30 cellular contexts compared by ENCODE assay signal in the genomic region with DNA sequence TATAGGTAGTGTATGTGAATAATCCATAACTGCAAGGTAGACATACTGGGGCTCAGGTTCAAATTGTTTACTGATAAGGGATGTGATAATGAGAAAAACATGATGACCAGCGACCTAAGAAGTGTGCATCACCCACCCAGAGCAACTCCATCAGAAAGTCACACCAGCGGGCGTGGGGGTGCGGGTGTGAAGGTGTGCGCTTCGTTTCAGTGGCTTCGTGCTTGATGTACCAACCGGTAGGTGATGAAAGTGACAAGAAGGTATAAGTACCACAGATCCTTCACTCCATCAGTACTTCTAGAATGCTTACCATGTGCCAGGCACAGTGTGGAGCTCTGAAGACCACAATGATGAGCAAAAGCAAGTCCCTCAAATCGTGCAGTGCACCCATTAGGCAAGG. TPM values are rescaled to one million over a fixed set of nuclear protein-coding genes. Genes with fewer than 3 reads are reported as not detected.
DNase-seq lines count a peak whose midpoint lies in the region; ATAC-seq and TF ChIP-seq lines count a peak whose summit lies in the region.
"Had no signal": no experiment of that assay in that cellular context is flagged by ENCODE, and none has a peak within 500 bp of the region (broad histone marks: within the 10 kb centered on the region; RNA-seq: fewer than 3 reads in every experiment).

No MANE protein-coding gene starts in this region.

- POLR2A ChIA-PET in MCF 10A (lab: Yijun Ruan, JAX), result no interaction called here

- H3K27me3 Mint-ChIP-seq in MCF 10A (ENCODE audit: insufficient read depth, unreplicated experiment) (no peaks in the 10 kb centered on the region), T-helper 17 cell (no peaks in the 10 kb centered on the region)
- no peaks in the 10 kb centered on the region for H3K27me3 Mint-ChIP-seq in activated naive CD4-positive, alpha-beta T cell treated with anti-CD3 and anti-CD28 coated beads for 36 hours (ENCODE audit: low read depth)
- H3K27me3 Mint-ChIP-seq: activated naive CD4-positive, alpha-beta T cell treated with anti-CD3 and anti-CD28 coated beads, Interleukin-2, amount 10 ng/mL, durations not matched to agents 7 days and 5 days; stimulated activated naive B cell treated with anti-CD40 and anti-IgM and Interleukin-4, amounts not matched to agents 10 μg/mL and 1 μg/mL and 100 μg/mL, for 72 hours had no signal

- H3K27ac ChIP-seq in breast epithelium, result no peak overlapping the region
- H3K27ac ChIP-seq: epithelial cell of prostate, left lung, PC-9, psoas muscle, suprapubic skin, upper lobe of right lung had no signal

- H3K9me3 Mint-ChIP-seq in MCF 10A (ENCODE audit: unreplicated experiment), result no peaks in the 10 kb centered on the region
- H3K9me3 Mint-ChIP-seq in stimulated activated effector memory CD8-positive, alpha-beta T cell treated with anti-CD3 and anti-CD28 coated beads, Interleukin-12 subunit alpha, Interleukin-12 subunit beta, amount 100 ng/mL, for 72 hours, result no peaks in the 10 kb centered on the region
- H3K9me3 Mint-ChIP-seq in activated naive CD4-positive, alpha-beta T cell treated with anti-CD3 and anti-CD28 coated beads for 36 hours, result no peaks in the 10 kb centered on the region
- H3K9me3 Mint-ChIP-seq: activated naive CD4-positive, alpha-beta T cell treated with anti-CD3 and anti-CD28 coated beads, Interleukin-2, amount 10 ng/mL, durations not matched to agents 7 days and 5 days; stimulated activated naive B cell treated with anti-CD40 and anti-IgM and Interleukin-4, amounts not matched to agents 10 μg/mL and 1 μg/mL and 100 μg/mL, for 72 hours had no signal

- no peak for TF ChIP-seq POLR2A in breast epithelium (IDR thresholded peaks at IDR 0.05)

- peaks cover 0 to 6% of the 10 kb centered on the region in 2 donors for H3K4me1 ChIP-seq in breast epithelium

- no peaks in the 10 kb centered on the region for H3K27me3 ChIP-seq in breast epithelium
- H3K27me3 ChIP-seq: left lung, suprapubic skin, upper lobe of right lung had no signal

- H3K4me3 Mint-ChIP-seq in MCF 10A (ENCODE audit: unreplicated experiment) (no peak overlapping the region), T-helper 17 cell (no peak overlapping the region)
- no peak overlapping the region for H3K4me3 Mint-ChIP-seq in stimulated activated effector memory CD8-positive, alpha-beta T cell treated with anti-CD3 and anti-CD28 coated beads, Interleukin-12 subunit alpha, Interleukin-12 subunit beta, amount 100 ng/mL, for 72 hours
- no peak overlapping the region for H3K4me3 Mint-ChIP-seq in activated naive CD4-positive, alpha-beta T cell treated with anti-CD3 and anti-CD28 coated beads for 36 hours
- H3K4me3 Mint-ChIP-seq: activated naive CD4-positive, alpha-beta T cell treated with anti-CD3 and anti-CD28 coated beads, Interleukin-2, amount 10 ng/mL, durations not matched to agents 7 days and 5 days; stimulated activated naive B cell treated with anti-CD40 and anti-IgM and Interleukin-4, amounts not matched to agents 10 μg/mL and 1 μg/mL and 100 μg/mL, for 72 hours had no signal

- TF ChIP-seq CTCF in MCF 10A (IDR thresholded peaks at IDR 0.05; ENCODE audit: unreplicated experiment) (no peak), breast epithelium (IDR thresholded peaks at IDR 0.05) (no peak)

- no peaks in the 10 kb centered on the region for H3K9me3 ChIP-seq in breast epithelium
- H3K9me3 ChIP-seq in T-helper 17 cell (ENCODE audit: control insufficient read depth, low read length, poor library complexity, severe bottlenecking), result no peaks in the 10 kb centered on the region
- H3K9me3 ChIP-seq: HAP-1, left lung, psoas muscle, SK-N-SH, suprapubic skin, upper lobe of right lung had no signal

- H3K4me1 Mint-ChIP-seq in MCF 10A (ENCODE audit: insufficient read depth, unreplicated experiment), result peaks cover 55% of the 10 kb centered on the region
- peaks cover 56% of the 10 kb centered on the region for H3K4me1 Mint-ChIP-seq in T-helper 17 cell
- H3K4me1 Mint-ChIP-seq in stimulated activated effector memory CD8-positive, alpha-beta T cell treated with anti-CD3 and anti-CD28 coated beads, Interleukin-12 subunit alpha, Interleukin-12 subunit beta, amount 100 ng/mL, for 72 hours, result peaks cover 81% of the 10 kb centered on the region
- H3K4me1 Mint-ChIP-seq in activated naive CD4-positive, alpha-beta T cell treated with anti-CD3 and anti-CD28 coated beads for 36 hours (ENCODE audit: low read depth), result peaks cover 83% of the 10 kb centered on the region

- BruUV-seq in MCF 10A (replicated peaks; lab: Mats Ljungman, UMichigan), result no TSS peak

- H3K4me3 ChIP-seq in breast epithelium, result no peak overlapping the region
- H3K4me3 ChIP-seq: HAP-1, left lung, PC-9, psoas muscle, suprapubic skin, upper lobe of right lung had no signal

- H3K27ac Mint-ChIP-seq in MCF 10A (ENCODE audit: low read depth, unreplicated experiment) (peak overlapping the region; percentile 49), T-helper 17 cell (peak overlapping the region; percentile 91)
- peak overlapping the region; percentile 35 for H3K27ac Mint-ChIP-seq in stimulated activated effector memory CD8-positive, alpha-beta T cell treated with anti-CD3 and anti-CD28 coated beads, Interleukin-12 subunit alpha, Interleukin-12 subunit beta, amount 100 ng/mL, for 72 hours
- no peak overlapping the region for H3K27ac Mint-ChIP-seq in activated naive CD4-positive, alpha-beta T cell treated with anti-CD3 and anti-CD28 coated beads for 36 hours

- DNase-seq in MCF 10A (ENCODE audit: unreplicated experiment), result no peak
- no peak for DNase-seq in breast epithelium (ENCODE audit: low spot score in 2 of 2)
- DNase-seq in T-helper 17 cell, result no peak
- peak; percentile 22 for DNase-seq in islet precursor cell
- no peak for DNase-seq in stimulated activated effector memory CD8-positive, alpha-beta T cell treated with anti-CD3 and anti-CD28 coated beads, Interleukin-12 subunit alpha, Interleukin-12 subunit beta, amount 100 ng/mL, for 72 hours (ENCODE audit: low spot score in 2 of 2)
- no peak for DNase-seq in activated naive CD4-positive, alpha-beta T cell treated with anti-CD3 and anti-CD28 coated beads for 36 hours
- DNase-seq: activated CD4-positive, alpha-beta T cell treated with anti-CD3 and anti-CD28 coated beads, Interleukin-2, amount 50 U/mL, for 48 hours; activated naive CD4-positive, alpha-beta T cell treated with anti-CD3 and anti-CD28 coated beads, Interleukin-2, amount 10 ng/mL, durations not matched to agents 7 days and 5 days; amygdala; C1 segment of cervical spinal cord; effector CD4-positive, alpha-beta T cell; hypothalamus; IMR-90; left lung; MV-4-11; NCI-H1436 treated with DMSO at 0.1 percent for 48 hours; NCI-H345; NCI-H69; PC-9; psoas muscle; SK-N-SH; stimulated activated CD4-positive, alpha-beta T cell treated with anti-CD3 and anti-CD28 coated beads, Interleukin-15, amount 100 ng/mL, for 24 hours; stimulated activated CD4-positive, alpha-beta T cell treated with anti-CD3 and anti-CD28 coated beads, Interleukin-4, amount 100 ng/mL, for 4 hours; stimulated activated naive B cell treated with anti-CD40 and anti-IgM and Interleukin-4, amounts not matched to agents 10 μg/mL and 1 μg/mL and 100 μg/mL, for 72 hours; upper lobe of right lung had no signal

- ATAC-seq in T-helper 17 cell (no peak), HG03354 (IDR thresholded peaks at IDR 0.05; ENCODE audit: poor library complexity, severe bottlenecking, unreplicated experiment) (no peak), HG03521 (IDR thresholded peaks at IDR 0.05; ENCODE audit: unreplicated experiment) (no peak)
- no peak for ATAC-seq in stimulated activated effector memory CD8-positive, alpha-beta T cell treated with anti-CD3 and anti-CD28 coated beads, Interleukin-12 subunit alpha, Interleukin-12 subunit beta, amount 100 ng/mL, for 72 hours
- ATAC-seq: left lung; psoas muscle; stimulated activated naive B cell treated with anti-CD40 and anti-IgM and Interleukin-4, amounts not matched to agents 10 μg/mL and 1 μg/mL and 100 μg/mL, for 72 hours; upper lobe of right lung had no signal

- H3K36me3 Mint-ChIP-seq in MCF 10A (ENCODE audit: insufficient read depth, unreplicated experiment) (peaks cover 11% of the 10 kb centered on the region), T-helper 17 cell (ENCODE audit: low read depth) (peaks cover 7% of the 10 kb centered on the region)
- H3K36me3 Mint-ChIP-seq in stimulated activated effector memory CD8-positive, alpha-beta T cell treated with anti-CD3 and anti-CD28 coated beads, Interleukin-12 subunit alpha, Interleukin-12 subunit beta, amount 100 ng/mL, for 72 hours, result peaks cover 45% of the 10 kb centered on the region
- H3K36me3 Mint-ChIP-seq in activated naive CD4-positive, alpha-beta T cell treated with anti-CD3 and anti-CD28 coated beads for 36 hours (ENCODE audit: low read depth), result peaks cover 28% of the 10 kb centered on the region

- no peaks in the 10 kb centered on the region for H3K36me3 ChIP-seq in breast epithelium
- H3K36me3 ChIP-seq: left lung, suprapubic skin had no signal

- intact Hi-C loops in MCF 10A (cut with micrococcal nuclease) (no loop called here), breast epithelium (cut with DNase I; ENCODE audit: low total_unique reads) (no loop called here)
- intact Hi-C loops in activated naive CD4-positive, alpha-beta T cell treated with anti-CD3 and anti-CD28 coated beads for 36 hours (cut with micrococcal nuclease), result no loop called here

- CTCF ChIA-PET in MCF 10A (lab: Yijun Ruan, JAX), result interaction anchor here (0.9 kb wide), 1 partner anchor 66 kb away, joined by 3 read pairs; no protein-coding TSS in a partner anchor
- CTCF ChIA-PET in activated naive CD4-positive, alpha-beta T cell treated with anti-CD3 and anti-CD28 coated beads for 36 hours (lab: Charles Lee), result no interaction called here

RNA-seq across cellular contexts. Expression of a gene that starts 11.2 kb away (rescaled TPM):
- 150 and 159 TPM in 2 replicates for total RNA-seq in MCF 10A (2022)
- 10 to 100 TPM; 57.0 to 63.4 (median 62.8) TPM for total RNA-seq in breast epithelium
- total RNA-seq in T-helper 17 cell, result 10 to 100 TPM; 78.7 to 83.3 TPM
- 100 to 1,000 TPM; 216 to 245 TPM for total RNA-seq in activated naive CD4-positive, alpha-beta T cell treated with anti-CD3 and anti-CD28 coated beads for 36 hours
